Comparison of ENCODE assay signal across 21 cellular contexts in genomic region chr3:39275052-39275451, GRCh38. TPM values are rescaled to one million over a fixed set of nuclear protein-coding genes. Genes with fewer than 3 reads are reported as not detected.
DNase-seq lines count a peak whose midpoint lies in the region; ATAC-seq and TF ChIP-seq lines count a peak whose summit lies in the region.
"Had no signal": no experiment of that assay in that cellular context is flagged by ENCODE, and none has a peak within 500 bp of the region (broad histone marks: within the 10 kb centered on the region; RNA-seq: fewer than 3 reads in every experiment).

No MANE protein-coding gene starts in this region.

- no peak overlapping the region for H3K4me2 ChIP-seq in trophoblast cell (ENCODE audit: low read length)

- H3K23ac ChIP-seq in trophoblast cell (ENCODE audit: low read length) = no peak overlapping the region

- no peaks in the 10 kb centered on the region for H3K36me3 Mint-ChIP-seq in HFFc6 (ENCODE audit: low read depth)
- H3K36me3 Mint-ChIP-seq in activated naive CD8-positive, alpha-beta T cell treated with anti-CD3 and anti-CD28 coated beads, Interleukin-2, amount 50 U/mL, for 24 hours (ENCODE audit: low read depth) = no peaks in the 10 kb centered on the region
- H3K36me3 Mint-ChIP-seq: CD4-positive, CD25-positive, alpha-beta regulatory T cell had no signal

- no peak overlapping the region for H2AFZ ChIP-seq in trophoblast cell (ENCODE audit: insufficient read depth, low read length, poor library complexity)

- TF ChIP-seq CTCF in HFFc6 (IDR thresholded peaks at IDR 0.05) (no peak), fibroblast of villous mesenchyme (IDR thresholded peaks at IDR 0.05; ENCODE audit: insufficient read depth, low read depth, low read length) (no peak)

- no peak overlapping the region for H2AK5ac ChIP-seq in trophoblast cell (ENCODE audit: low read length)

- no peaks in the 10 kb centered on the region for H3K79me2 ChIP-seq in trophoblast cell (ENCODE audit: control insufficient read depth, insufficient read depth, low read length, poor library complexity)

- no peak overlapping the region for H2BK5ac ChIP-seq in trophoblast cell (ENCODE audit: low read depth, low read length, poor library complexity)

- H3K4me3 ChIP-seq in fibroblast of villous mesenchyme (ENCODE audit: low read depth, low read length) (no peak overlapping the region), trophoblast cell (ENCODE audit: low read depth, low read length) (no peak overlapping the region)
- H3K4me3 ChIP-seq: body of pancreas, colonic mucosa, GM12878, right lobe of liver had no signal

- H3K4me3 Mint-ChIP-seq in HFFc6 = no peak overlapping the region
- no peak overlapping the region for H3K4me3 Mint-ChIP-seq in activated naive CD8-positive, alpha-beta T cell treated with anti-CD3 and anti-CD28 coated beads, Interleukin-2, amount 50 U/mL, for 24 hours
- H3K4me3 Mint-ChIP-seq: CD4-positive, CD25-positive, alpha-beta regulatory T cell; neural crest cell; T-helper 17 cell had no signal

- H3K4me1 ChIP-seq in trophoblast cell (ENCODE audit: control insufficient read depth in 1 of 2, insufficient read depth in 2 of 2, low read length in 2 of 2) = peaks cover 12 to 16% of the 10 kb centered on the region in 2 experiments
- H3K4me1 ChIP-seq: body of pancreas, colonic mucosa, right lobe of liver had no signal

- no peak overlapping the region for H4K8ac ChIP-seq in trophoblast cell (ENCODE audit: low read depth, low read length)

- H4K91ac ChIP-seq in trophoblast cell (ENCODE audit: low read depth, low read length) = no peak overlapping the region

- DNase-seq in activated CD8-positive, alpha-beta memory T cell treated with anti-CD3 and anti-CD28 coated beads, Interleukin-2, amount 50 U/mL, for 48 hours = peak; percentile 6
- no peak for DNase-seq in activated CD8-positive, alpha-beta memory T cell treated with anti-CD3 and anti-CD28 coated beads for 24 hours
- DNase-seq in HFFc6 (peak; percentile 45), fibroblast of villous mesenchyme (ENCODE audit: low read depth) (peak; percentile 84), trophoblast cell (peak; percentile 58 to 82), NCI-H446 (lab: John Stamatoyannopoulos, UW) (no peak)
- DNase-seq in activated naive CD8-positive, alpha-beta T cell treated with anti-CD3 and anti-CD28 coated beads, Interleukin-2, amount 50 U/mL, for 24 hours = no peak
- DNase-seq: activated CD4-positive, alpha-beta T cell treated with anti-CD3 and anti-CD28 coated beads for 4 hours; body of pancreas; CD4-positive, CD25-positive, alpha-beta regulatory T cell; colonic mucosa; head of caudate nucleus; KG1; NCI-H187 treated with DMSO at 0.1 percent for 48 hours; NCI-H524; right lobe of liver; T-helper 17 cell had no signal

- H3K18ac ChIP-seq in trophoblast cell (ENCODE audit: low read length) = no peak overlapping the region

- H3K14ac ChIP-seq in trophoblast cell (ENCODE audit: low read length) = no peak overlapping the region

- no peak for ATAC-seq in activated naive CD8-positive, alpha-beta T cell treated with anti-CD3 and anti-CD28 coated beads, Interleukin-2, amount 50 U/mL, for 24 hours
- ATAC-seq: body of pancreas, GM12878, right lobe of liver, T-helper 17 cell had no signal

- no peaks in the 10 kb centered on the region for H3K9me3 ChIP-seq in trophoblast cell (ENCODE audit: insufficient read depth, low read depth, low read length)
- H3K9me3 ChIP-seq: body of pancreas, colonic mucosa, right lobe of liver had no signal

- no peak overlapping the region for H2BK120ac ChIP-seq in trophoblast cell (ENCODE audit: insufficient read depth, low read length, poor library complexity)

- no peak overlapping the region for H3K9ac ChIP-seq in trophoblast cell (ENCODE audit: low read length)

- no peaks in the 10 kb centered on the region for H3K27me3 ChIP-seq in trophoblast cell (ENCODE audit: insufficient read depth, low read length)
- H3K27me3 ChIP-seq: body of pancreas, colonic mucosa, right lobe of liver had no signal

- H3K27ac ChIP-seq in trophoblast cell (ENCODE audit: low read depth, low read length) = no peak overlapping the region
- H3K27ac ChIP-seq: body of pancreas, colonic mucosa, right lobe of liver had no signal

- WGBS in trophoblast cell (ENCODE audit: extremely low coverage, insufficient coverage, insufficient read length) = no CpG with 5 or more reads among the region's 3 CpGs

- no peaks in the 10 kb centered on the region for H3K79me1 ChIP-seq in trophoblast cell (ENCODE audit: low read length)

- H3K4me1 Mint-ChIP-seq in HFFc6 (ENCODE audit: low read depth) = peaks cover 8% of the 10 kb centered on the region
- H3K4me1 Mint-ChIP-seq in activated naive CD8-positive, alpha-beta T cell treated with anti-CD3 and anti-CD28 coated beads, Interleukin-2, amount 50 U/mL, for 24 hours = peaks cover 14% of the 10 kb centered on the region
- H3K4me1 Mint-ChIP-seq: neural crest cell had no signal

- no peak overlapping the region for H3K27ac Mint-ChIP-seq in HFFc6
- H3K27ac Mint-ChIP-seq in activated naive CD8-positive, alpha-beta T cell treated with anti-CD3 and anti-CD28 coated beads, Interleukin-2, amount 50 U/mL, for 24 hours = no peak overlapping the region
- H3K27ac Mint-ChIP-seq: T-helper 17 cell had no signal

- no peak overlapping the region for H3K4ac ChIP-seq in trophoblast cell (ENCODE audit: low read depth, low read length)

- no peaks in the 10 kb centered on the region for H3K9me3 Mint-ChIP-seq in HFFc6
- no peaks in the 10 kb centered on the region for H3K9me3 Mint-ChIP-seq in activated naive CD8-positive, alpha-beta T cell treated with anti-CD3 and anti-CD28 coated beads, Interleukin-2, amount 50 U/mL, for 24 hours
- H3K9me3 Mint-ChIP-seq: CD4-positive, CD25-positive, alpha-beta regulatory T cell; neural crest cell had no signal

- no peak overlapping the region for H2BK12ac ChIP-seq in trophoblast cell (ENCODE audit: low read length)

- H3K36me3 ChIP-seq in trophoblast cell (ENCODE audit: control insufficient read depth in 1 of 2, insufficient read depth in 2 of 2, low read length in 2 of 2) = no peaks in the 10 kb centered on the region
- H3K36me3 ChIP-seq: colonic mucosa, right lobe of liver had no signal

- H3K27me3 Mint-ChIP-seq in HFFc6 (ENCODE audit: insufficient read depth) = peaks cover 14% of the 10 kb centered on the region
- H3K27me3 Mint-ChIP-seq in activated naive CD8-positive, alpha-beta T cell treated with anti-CD3 and anti-CD28 coated beads, Interleukin-2, amount 50 U/mL, for 24 hours = no peaks in the 10 kb centered on the region
- H3K27me3 Mint-ChIP-seq: CD4-positive, CD25-positive, alpha-beta regulatory T cell had no signal

- H4K12ac ChIP-seq in trophoblast cell (ENCODE audit: low read depth, low read length) = no peak overlapping the region

RNA-seq across cellular contexts. Expression of gene CX3CR1, which starts 4.8 kb away (rescaled TPM):
- total RNA-seq in HFFc6 (2021; fragmentation: NEBNext Ultra II Directional; extraction: Animal tissue kit (Norgen Biotek cat#: 25700)) = not detected
- not detected in 2 replicates for total RNA-seq in fibroblast of villous mesenchyme
- polyA plus RNA-seq in trophoblast cell (2013) = 0.06 and 0.07 TPM in 2 replicates

RNA-seq across cellular contexts. Expression of gene CCR8, which starts 54.5 kb away (rescaled TPM):
- total RNA-seq in HFFc6 (2021; fragmentation: NEBNext Ultra II Directional; extraction: Animal tissue kit (Norgen Biotek cat#: 25700)) = not detected
- total RNA-seq in fibroblast of villous mesenchyme = not detected in 2 replicates
- polyA plus RNA-seq in trophoblast cell (2013) = not detected in 2 replicates
- total RNA-seq: body of pancreas, liver, neural crest cell, right lobe of liver, ureter had no signal
- polyA plus RNA-seq: liver had no signal

Comparison
In these comparisons a context has a peak if more than half of its experiments do, and no peak if none do; other contexts are left out.
1. DNase-seq: peak in activated CD8-positive, alpha-beta memory T cell treated with anti-CD3 and anti-CD28 coated beads, Interleukin-2, amount 50 U/mL, for 48 hours (single experiment), HFFc6 (single experiment), fibroblast of villous mesenchyme (single experiment) and trophoblast cell (2 of 2); none in activated CD8-positive, alpha-beta memory T cell treated with anti-CD3 and anti-CD28 coated beads for 24 hours (single experiment), NCI-H446 (0 of 2) and activated naive CD8-positive, alpha-beta T cell treated with anti-CD3 and anti-CD28 coated beads, Interleukin-2, amount 50 U/mL, for 24 hours (single experiment).